ENCODE assay signal across 19 cellular contexts in the genomic region with DNA sequence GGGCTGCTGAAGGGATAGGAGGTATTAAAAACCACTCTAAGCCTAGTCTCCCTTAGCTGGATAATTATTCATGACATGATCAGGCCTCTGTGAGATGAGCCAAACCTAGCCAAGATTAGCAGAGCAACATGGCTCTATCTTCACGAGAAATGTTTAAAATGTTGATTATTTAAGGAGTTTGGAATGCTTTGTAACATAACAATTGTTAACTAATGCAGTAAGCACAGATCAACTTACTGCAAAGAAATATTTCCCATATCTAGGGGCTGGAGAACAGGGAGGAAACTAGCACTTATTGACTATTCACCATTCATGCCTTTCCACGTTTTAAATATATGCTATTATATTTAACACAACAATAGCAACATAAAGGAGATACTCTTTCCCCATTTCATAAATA.
DNase-seq lines count a peak whose midpoint lies in the region; ATAC-seq and TF ChIP-seq lines count a peak whose summit lies in the region.
"Had no signal": no experiment of that assay in that cellular context is flagged by ENCODE, and none has a peak within 500 bp of the region (broad histone marks: within the 10 kb centered on the region; RNA-seq: fewer than 3 reads in every experiment).

No MANE protein-coding gene starts in this region.

- no peak overlapping the region for H3K27ac Mint-ChIP-seq in stimulated activated effector memory CD8-positive, alpha-beta T cell treated with anti-CD3 and anti-CD28 coated beads, Interleukin-12 subunit alpha, Interleukin-12 subunit beta, amount 100 ng/mL, for 72 hours
- H3K27ac Mint-ChIP-seq in activated T-helper 1 cell treated with anti-CD3 and anti-CD28 coated beads, Interleukin-12 subunit alpha, Interleukin-12 subunit beta, Interleukin-2, Interleukin-4 antibody, amounts not matched to agents 30 ng/mL and 10 ng/mL and 1 ng/mL, durations not matched to agents 14 hours and 24 hours and 36 hours: no peak overlapping the region
- H3K27ac Mint-ChIP-seq: CD4-positive, alpha-beta T cell had no signal

- peaks cover 3% of the 10 kb centered on the region for H3K9me3 Mint-ChIP-seq in stimulated activated effector memory CD8-positive, alpha-beta T cell treated with anti-CD3 and anti-CD28 coated beads, Interleukin-12 subunit alpha, Interleukin-12 subunit beta, amount 100 ng/mL, for 72 hours
- H3K9me3 Mint-ChIP-seq in activated T-helper 1 cell treated with anti-CD3 and anti-CD28 coated beads, Interleukin-12 subunit alpha, Interleukin-12 subunit beta, Interleukin-2, Interleukin-4 antibody, amounts not matched to agents 30 ng/mL and 10 ng/mL and 1 ng/mL, durations not matched to agents 14 hours and 24 hours and 36 hours: peaks cover 10% of the 10 kb centered on the region

- H3K27ac ChIP-seq in RWPE2 (ENCODE audit: poor library complexity, severe bottlenecking) (peak overlapping the region; percentile 96), fibroblast of lung (ENCODE audit: insufficient read depth, low read length) (no peak overlapping the region), esophagus squamous epithelium (no peak overlapping the region)
- H3K27ac ChIP-seq: left ventricle myocardium inferior, Peyer's patch, testis, WERI-Rb-1 had no signal

- H3K36me3 Mint-ChIP-seq in stimulated activated effector memory CD8-positive, alpha-beta T cell treated with anti-CD3 and anti-CD28 coated beads, Interleukin-12 subunit alpha, Interleukin-12 subunit beta, amount 100 ng/mL, for 72 hours: no peaks in the 10 kb centered on the region
- no peaks in the 10 kb centered on the region for H3K36me3 Mint-ChIP-seq in activated T-helper 1 cell treated with anti-CD3 and anti-CD28 coated beads, Interleukin-12 subunit alpha, Interleukin-12 subunit beta, Interleukin-2, Interleukin-4 antibody, amounts not matched to agents 30 ng/mL and 10 ng/mL and 1 ng/mL, durations not matched to agents 14 hours and 24 hours and 36 hours (ENCODE audit: low read depth)

- no peak overlapping the region for H3K4me3 Mint-ChIP-seq in stimulated activated effector memory CD8-positive, alpha-beta T cell treated with anti-CD3 and anti-CD28 coated beads, Interleukin-12 subunit alpha, Interleukin-12 subunit beta, amount 100 ng/mL, for 72 hours
- H3K4me3 Mint-ChIP-seq in activated T-helper 1 cell treated with anti-CD3 and anti-CD28 coated beads, Interleukin-12 subunit alpha, Interleukin-12 subunit beta, Interleukin-2, Interleukin-4 antibody, amounts not matched to agents 30 ng/mL and 10 ng/mL and 1 ng/mL, durations not matched to agents 14 hours and 24 hours and 36 hours: no peak overlapping the region
- H3K4me3 Mint-ChIP-seq: CD4-positive, alpha-beta T cell had no signal

- ATAC-seq in RWPE2 (ENCODE audit: low read depth): peak; percentile 30
- ATAC-seq in omental fat pad (ENCODE audit: low FRiP score): peak; percentile 42
- ATAC-seq in stimulated activated effector memory CD8-positive, alpha-beta T cell treated with anti-CD3 and anti-CD28 coated beads, Interleukin-12 subunit alpha, Interleukin-12 subunit beta, amount 100 ng/mL, for 72 hours: no peak
- no peak for ATAC-seq in GM21423 (IDR thresholded peaks at IDR 0.05; ENCODE audit: unreplicated experiment)

- H3K79me2 ChIP-seq in fibroblast of lung (ENCODE audit: control insufficient read depth, insufficient read depth, low read length): no peaks in the 10 kb centered on the region

- H3K4me2 ChIP-seq in fibroblast of lung (ENCODE audit: extremely low read depth, insufficient read depth, low read length): no peak overlapping the region

- TF ChIP-seq POLR2A in esophagus squamous epithelium (IDR thresholded peaks at IDR 0.05): no peak

- intact Hi-C loops in esophagus squamous epithelium (cut with DNase I): no loop called here
- intact Hi-C loops in activated T-helper 1 cell treated with anti-CD3 and anti-CD28 coated beads, Interleukin-12 subunit alpha, Interleukin-12 subunit beta, Interleukin-2, Interleukin-4 antibody, amounts not matched to agents 30 ng/mL and 10 ng/mL and 1 ng/mL, durations not matched to agents 14 hours and 24 hours and 36 hours (cut with micrococcal nuclease): no loop called here

- H2AFZ ChIP-seq in fibroblast of lung (ENCODE audit: low read length): no peak overlapping the region

- H3K36me3 ChIP-seq in RWPE2 (ENCODE audit: low read depth): no peaks in the 10 kb centered on the region
- no peaks in the 10 kb centered on the region for H3K36me3 ChIP-seq in fibroblast of lung (ENCODE audit: control insufficient read depth, insufficient read depth, low read length)
- H3K36me3 ChIP-seq in esophagus squamous epithelium: no peaks in the 10 kb centered on the region
- H3K36me3 ChIP-seq: left ventricle myocardium inferior, Peyer's patch, WERI-Rb-1 had no signal

- H3K4me1 ChIP-seq in RWPE2 (ENCODE audit: insufficient read depth, poor library complexity, severe bottlenecking) (peaks cover 32% of the 10 kb centered on the region), fibroblast of lung (ENCODE audit: control insufficient read depth, extremely low read depth, insufficient read depth, low read length) (peaks cover 2% of the 10 kb centered on the region), esophagus squamous epithelium (no peaks in the 10 kb centered on the region)
- H3K4me1 ChIP-seq: left ventricle myocardium inferior, Peyer's patch, testis had no signal

- H3K9me3 ChIP-seq in RWPE2 (ENCODE audit: severe bottlenecking) (no peaks in the 10 kb centered on the region), fibroblast of lung (ENCODE audit: control insufficient read depth, insufficient read depth, low read depth, low read length) (no peaks in the 10 kb centered on the region), esophagus squamous epithelium (peaks cover 0 to 7% (median 0%) of the 10 kb centered on the region in 3 donors)
- H3K9me3 ChIP-seq: Peyer's patch, testis had no signal

- H4K20me1 ChIP-seq in fibroblast of lung (ENCODE audit: control insufficient read depth, extremely low read depth, insufficient read depth, low read length): no peaks in the 10 kb centered on the region

- no peaks in the 10 kb centered on the region for H3K27me3 Mint-ChIP-seq in activated T-helper 1 cell treated with anti-CD3 and anti-CD28 coated beads, Interleukin-12 subunit alpha, Interleukin-12 subunit beta, Interleukin-2, Interleukin-4 antibody, amounts not matched to agents 30 ng/mL and 10 ng/mL and 1 ng/mL, durations not matched to agents 14 hours and 24 hours and 36 hours (ENCODE audit: insufficient read depth)
- H3K27me3 Mint-ChIP-seq: CD4-positive, alpha-beta T cell had no signal

- H3K9ac ChIP-seq in fibroblast of lung (ENCODE audit: insufficient read depth, low read length): no peak overlapping the region

- H3K4me1 Mint-ChIP-seq in stimulated activated effector memory CD8-positive, alpha-beta T cell treated with anti-CD3 and anti-CD28 coated beads, Interleukin-12 subunit alpha, Interleukin-12 subunit beta, amount 100 ng/mL, for 72 hours: peaks cover 6% of the 10 kb centered on the region
- H3K4me1 Mint-ChIP-seq in activated T-helper 1 cell treated with anti-CD3 and anti-CD28 coated beads, Interleukin-12 subunit alpha, Interleukin-12 subunit beta, Interleukin-2, Interleukin-4 antibody, amounts not matched to agents 30 ng/mL and 10 ng/mL and 1 ng/mL, durations not matched to agents 14 hours and 24 hours and 36 hours (ENCODE audit: low read depth): peaks cover 10% of the 10 kb centered on the region

- WGBS in esophagus squamous epithelium, 2 donors: 39 to 41% methylated on average over 2 of the region's 2 CpGs

- H3K27me3 ChIP-seq in RWPE2 (ENCODE audit: insufficient read depth, poor library complexity, severe bottlenecking) (no peaks in the 10 kb centered on the region), fibroblast of lung (ENCODE audit: control insufficient read depth, insufficient read depth, low read length) (no peaks in the 10 kb centered on the region), esophagus squamous epithelium (no peaks in the 10 kb centered on the region)
- H3K27me3 ChIP-seq: Peyer's patch, testis had no signal

- DNase-seq in EL (peak; percentile 6), RWPE2 (ENCODE audit: low spot score) (no peak), fibroblast of lung (ENCODE audit: low read depth in 2 of 2) (peak; percentile 21 to 67), omental fat pad (ENCODE audit: low spot score) (no peak), esophagus squamous epithelium (lab: John Stamatoyannopoulos, UW) (no peak)
- DNase-seq in stimulated activated effector memory CD8-positive, alpha-beta T cell treated with anti-CD3 and anti-CD28 coated beads, Interleukin-12 subunit alpha, Interleukin-12 subunit beta, amount 100 ng/mL, for 72 hours (ENCODE audit: low spot score in 2 of 2): no peak
- no peak for DNase-seq in activated T-helper 1 cell treated with anti-CD3 and anti-CD28 coated beads, Interleukin-12 subunit alpha, Interleukin-12 subunit beta, Interleukin-2, Interleukin-4 antibody, amounts not matched to agents 30 ng/mL and 10 ng/mL and 1 ng/mL, durations not matched to agents 14 hours and 24 hours and 36 hours (ENCODE audit: low spot score)
- DNase-seq: activated CD4-positive, alpha-beta T cell treated with anti-CD3 and anti-CD28 coated beads, Interleukin-2, amount 50 U/mL, for 1 hour; caudate nucleus; CD4-positive, alpha-beta T cell; DMS153; GF-D8; glutamatergic neuron; left ventricle myocardium inferior; NCI-H1694 treated with DMSO at 0.1 percent for 48 hours; Peyer's patch; testis; WERI-Rb-1 had no signal

- H3K4me3 ChIP-seq in RWPE2 (ENCODE audit: severe bottlenecking): no peak overlapping the region
- H3K4me3 ChIP-seq in fibroblast of lung (replicated peaks in 1 of 4; ENCODE audit: control extremely low read depth in 1 of 4, insufficient read depth in 1 of 4, low read depth in 3 of 4, low read length in 4 of 4): no peak overlapping the region
- no peak overlapping the region for H3K4me3 ChIP-seq in esophagus squamous epithelium
- H3K4me3 ChIP-seq: left ventricle myocardium inferior, Peyer's patch, testis had no signal

- TF ChIP-seq CTCF in RWPE2 (IDR thresholded peaks at IDR 0.05; ENCODE audit: poor library complexity, severe bottlenecking) (no peak), fibroblast of lung (conservative IDR thresholded peaks at IDR 0.05 in 1 of 2, IDR thresholded peaks at IDR 0.05 in 1 of 2; ENCODE audit: low read depth in 1 of 2, low read length in 2 of 2) (no peak), omental fat pad (IDR thresholded peaks at IDR 0.05) (no peak), esophagus squamous epithelium (IDR thresholded peaks at IDR 0.05) (no peak)

Comparison
In these comparisons a context has a peak if more than half of its experiments do, and no peak if none do; other contexts are left out.
1. DNase-seq: peak in EL (single experiment) and fibroblast of lung (2 of 2); none in RWPE2 (single experiment), omental fat pad (single experiment), esophagus squamous epithelium (single experiment), stimulated activated effector memory CD8-positive, alpha-beta T cell treated with anti-CD3 and anti-CD28 coated beads, Interleukin-12 subunit alpha, Interleukin-12 subunit beta, amount 100 ng/mL, for 72 hours (0 of 2) and activated T-helper 1 cell treated with anti-CD3 and anti-CD28 coated beads, Interleukin-12 subunit alpha, Interleukin-12 subunit beta, Interleukin-2, Interleukin-4 antibody, amounts not matched to agents 30 ng/mL and 10 ng/mL and 1 ng/mL, durations not matched to agents 14 hours and 24 hours and 36 hours (single experiment).
2. ATAC-seq: peak in RWPE2 (single experiment) and omental fat pad (single experiment); none in stimulated activated effector memory CD8-positive, alpha-beta T cell treated with anti-CD3 and anti-CD28 coated beads, Interleukin-12 subunit alpha, Interleukin-12 subunit beta, amount 100 ng/mL, for 72 hours (single experiment) and GM21423 (single experiment).